ENCODE assay signal across 10 cellular contexts in the genomic region with DNA sequence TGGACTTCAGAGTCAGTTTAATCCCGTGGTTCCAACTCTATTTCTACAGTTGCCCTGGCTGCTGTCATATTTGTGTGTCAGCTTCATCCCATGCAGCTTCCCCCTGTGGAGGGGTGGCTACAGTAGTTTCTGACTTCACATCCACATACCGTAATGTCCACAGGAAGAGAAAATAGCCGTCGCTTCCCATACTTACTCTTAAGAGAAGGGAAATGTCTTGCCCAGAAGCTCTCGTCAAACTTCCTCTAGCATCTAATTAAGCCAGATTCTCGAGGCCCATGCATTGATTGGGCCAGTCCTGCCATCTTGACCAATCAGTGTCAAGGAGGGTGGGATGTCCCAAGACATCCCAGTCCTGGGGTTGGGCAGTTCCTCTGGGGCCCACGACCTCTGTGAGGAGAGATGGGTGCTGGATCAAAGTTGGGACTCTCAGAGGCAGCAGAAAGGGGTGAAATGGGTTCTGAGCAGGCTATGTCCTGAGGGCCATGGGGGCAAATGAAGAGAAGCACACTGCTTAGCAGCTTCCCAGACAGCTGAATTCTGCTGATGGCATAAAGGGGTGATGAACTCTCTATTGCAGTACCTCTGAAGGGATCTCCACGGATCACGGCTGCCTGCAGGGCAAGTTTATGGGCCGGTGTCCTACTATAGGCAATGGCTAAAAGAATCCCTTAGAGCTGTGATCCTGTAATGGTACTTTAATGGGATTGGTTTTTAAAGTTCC.
DNase-seq lines count a peak whose midpoint lies in the region; ATAC-seq lines count a peak whose summit lies in the region.
"Had no signal": no experiment of that assay in that cellular context is flagged by ENCODE, and none has a peak within 500 bp of the region (broad histone marks: within the 10 kb centered on the region; RNA-seq: fewer than 3 reads in every experiment).

No MANE protein-coding gene starts in this region.

- no peak overlapping the region for H4K8ac ChIP-seq in mesenchymal stem cell (ENCODE audit: low read length)

- no peak overlapping the region for H3K18ac ChIP-seq in mesenchymal stem cell (ENCODE audit: low read depth in 1 of 2, low read length in 2 of 2)

- CTCF ChIA-PET in activated CD4-positive, alpha-beta memory T cell treated with anti-CD3 and anti-CD28 coated beads, Interleukin-2, amount 10 ng/mL, durations not matched to agents 7 days and 5 days (lab: Charles Lee), result interaction anchor here (0.6 to 4.3 kb wide), 27 partner anchors 10 to 835 kb away, joined by 3 to 30 read pairs (median 4); no protein-coding TSS in a partner anchor

- no peak overlapping the region for H4K91ac ChIP-seq in mesenchymal stem cell (ENCODE audit: low read length)

- H3K9me3 ChIP-seq in mesenchymal stem cell (ENCODE audit: control insufficient read depth, low read length), result no peaks in the 10 kb centered on the region

- H3K27me3 ChIP-seq in mesenchymal stem cell (ENCODE audit: control insufficient read depth in 1 of 2, insufficient read depth in 1 of 2, low read length in 2 of 2), result peaks cover 0 to 14% of the 10 kb centered on the region in 2 experiments

- H3K4ac ChIP-seq in mesenchymal stem cell (ENCODE audit: low read depth in 1 of 2, low read length in 2 of 2), result peak overlapping the region in 1 of 2 experiments; percentile 41

- H3K36me3 Mint-ChIP-seq in activated CD4-positive, alpha-beta memory T cell treated with anti-CD3 and anti-CD28 coated beads, Interleukin-2, amount 10 ng/mL, durations not matched to agents 7 days and 5 days (ENCODE audit: low read depth), result no peaks in the 10 kb centered on the region
- H3K36me3 Mint-ChIP-seq: IgD-negative memory B cell had no signal

- H3K14ac ChIP-seq in mesenchymal stem cell (ENCODE audit: low read length in 2 of 2), result no peak overlapping the region

- no peak overlapping the region for H3K4me2 ChIP-seq in mesenchymal stem cell (ENCODE audit: low read length, poor library complexity, severe bottlenecking)

- peak overlapping the region; percentile 6 for H3K9ac ChIP-seq in mesenchymal stem cell (ENCODE audit: low read length)

- no peak overlapping the region for H3K27ac Mint-ChIP-seq in activated CD4-positive, alpha-beta memory T cell treated with anti-CD3 and anti-CD28 coated beads, Interleukin-2, amount 10 ng/mL, durations not matched to agents 7 days and 5 days

- no peak overlapping the region for H2BK5ac ChIP-seq in mesenchymal stem cell (ENCODE audit: low read depth, low read length, poor library complexity, severe bottlenecking)

- no peaks in the 10 kb centered on the region for H3K27me3 Mint-ChIP-seq in activated CD4-positive, alpha-beta memory T cell treated with anti-CD3 and anti-CD28 coated beads, Interleukin-2, amount 10 ng/mL, durations not matched to agents 7 days and 5 days

- no peak overlapping the region for H2AK5ac ChIP-seq in mesenchymal stem cell (ENCODE audit: low read length, severe bottlenecking)

- H3K4me1 ChIP-seq in mesenchymal stem cell (ENCODE audit: control insufficient read depth, insufficient read depth, low read depth, low read length), result no peaks in the 10 kb centered on the region

- H3K4me3 Mint-ChIP-seq in activated CD4-positive, alpha-beta memory T cell treated with anti-CD3 and anti-CD28 coated beads, Interleukin-2, amount 10 ng/mL, durations not matched to agents 7 days and 5 days, result no peak overlapping the region
- H3K4me3 Mint-ChIP-seq: neural crest cell had no signal

- WGBS in mesenchymal stem cell, result 80% methylated on average over 10 of the region's 10 CpGs

- no peaks in the 10 kb centered on the region for H3K9me3 Mint-ChIP-seq in activated CD4-positive, alpha-beta memory T cell treated with anti-CD3 and anti-CD28 coated beads, Interleukin-2, amount 10 ng/mL, durations not matched to agents 7 days and 5 days
- H3K9me3 Mint-ChIP-seq: IgD-negative memory B cell had no signal

- no peak overlapping the region for H3K4me3 ChIP-seq in mesenchymal stem cell (ENCODE audit: insufficient read depth in 1 of 2, low read depth in 1 of 2, low read length in 2 of 2)

- no peak for DNase-seq in mesenchymal stem cell
- DNase-seq in stimulated activated CD4-positive, alpha-beta T cell treated with anti-CD3 and anti-CD28 coated beads, Interleukin-15, amount 100 ng/mL, for 24 hours, result no peak
- DNase-seq in activated CD4-positive, alpha-beta memory T cell treated with anti-CD3 and anti-CD28 coated beads, Interleukin-2, amount 10 ng/mL, durations not matched to agents 7 days and 5 days, result no peak

- no peak overlapping the region for H2BK120ac ChIP-seq in mesenchymal stem cell (ENCODE audit: low read depth, low read length)

- H2AFZ ChIP-seq in mesenchymal stem cell (ENCODE audit: low read depth, low read length), result no peak overlapping the region

- H3K23ac ChIP-seq in mesenchymal stem cell (ENCODE audit: low read length in 2 of 2), result no peak overlapping the region

- no peak overlapping the region for H2BK15ac ChIP-seq in mesenchymal stem cell (ENCODE audit: low read depth, poor library complexity, severe bottlenecking)

- H3K4me1 Mint-ChIP-seq in activated CD4-positive, alpha-beta memory T cell treated with anti-CD3 and anti-CD28 coated beads, Interleukin-2, amount 10 ng/mL, durations not matched to agents 7 days and 5 days, result peaks cover 3% of the 10 kb centered on the region

- POLR2A ChIA-PET in activated CD4-positive, alpha-beta memory T cell treated with anti-CD3 and anti-CD28 coated beads, Interleukin-2, amount 10 ng/mL, durations not matched to agents 7 days and 5 days (lab: Charles Lee), result no interaction called here

- H3K27ac ChIP-seq in mesenchymal stem cell (ENCODE audit: low read length, poor library complexity, severe bottlenecking), result no peak overlapping the region

- ATAC-seq in GM18867 (IDR thresholded peaks at IDR 0.05; ENCODE audit: unreplicated experiment), result peak; percentile 27
- ATAC-seq in GM21526 (IDR thresholded peaks at IDR 0.05; ENCODE audit: low FRiP score, unreplicated experiment), result peak; percentile 12
- ATAC-seq in HG03342 (IDR thresholded peaks at IDR 0.05; ENCODE audit: unreplicated experiment), result peak; percentile 36
- ATAC-seq in GM21360 (IDR thresholded peaks at IDR 0.05; ENCODE audit: unreplicated experiment), result no peak
- ATAC-seq in HG03097 (IDR thresholded peaks at IDR 0.05; ENCODE audit: low FRiP score, unreplicated experiment), result no peak

- H3K36me3 ChIP-seq in mesenchymal stem cell (ENCODE audit: control insufficient read depth in 1 of 2, insufficient read depth in 2 of 2, low read depth in 1 of 2, low read length in 2 of 2), result no peaks in the 10 kb centered on the region

- H2BK12ac ChIP-seq in mesenchymal stem cell (ENCODE audit: low read length in 2 of 2), result no peak overlapping the region

- H3K79me1 ChIP-seq in mesenchymal stem cell (replicated peaks; ENCODE audit: low read length, poor library complexity, severe bottlenecking), result no peaks in the 10 kb centered on the region

Comparison
In these comparisons a context has a peak if more than half of its experiments do, and no peak if none do; other contexts are left out.
1. ATAC-seq: peak in GM18867 (single experiment), GM21526 (single experiment) and HG03342 (single experiment); none in GM21360 (single experiment) and HG03097 (single experiment).